ENCODE assay signal across 28 cellular contexts in genomic region chr12:11929714-11930113, GRCh38.
"Had no signal": no experiment of that assay in that cellular context is flagged by ENCODE, and none has a peak within 500 bp of the region (broad histone marks: within the 10 kb centered on the region; RNA-seq: fewer than 3 reads in every experiment).

No MANE protein-coding gene starts in this region.

- H3K36me3 ChIP-seq: gastrocnemius medialis, heart left ventricle, left lung, neutrophil, pancreas, right atrium auricular region, sigmoid colon, stomach, thyroid gland, vagina had no signal

- H3K27me3 ChIP-seq: gastrocnemius medialis, heart left ventricle, hepatocyte, left lung, neutrophil, pancreas, right atrium auricular region, sigmoid colon, stomach, thyroid gland, vagina had no signal

- H3K27me3 Mint-ChIP-seq: naive B cell had no signal

- H3K27ac Mint-ChIP-seq: effector memory CD8-positive, alpha-beta T cell; mesothelial cell of epicardium; stimulated activated effector memory CD8-positive, alpha-beta T cell treated with anti-CD3 and anti-CD28 coated beads, Interleukin-12 subunit alpha, Interleukin-12 subunit beta, amount 100 ng/mL, for 72 hours had no signal

- DNase-seq: effector memory CD8-positive, alpha-beta T cell; foreskin fibroblast; gastrocnemius medialis; heart left ventricle; kidney; left cardiac atrium; left lung; mesenchymal stem cell; mucosa of descending colon; naive B cell; pancreas; sigmoid colon; stimulated activated CD4-positive, alpha-beta T cell treated with anti-CD3 and anti-CD28 coated beads, Interleukin-2, amount 100 ng/mL, for 24 hours; stimulated activated CD4-positive, alpha-beta T cell treated with anti-CD3 and anti-CD28 coated beads, Interleukin-4, amount 100 ng/mL, for 24 hours; stimulated activated naive CD4-positive, alpha-beta T cell treated with Interleukin-2 at 50 U/mL for 16 hours; stomach; thyroid gland; trophoblast cell had no signal

- H3K4me3 Mint-ChIP-seq: effector memory CD8-positive, alpha-beta T cell; mesothelial cell of epicardium; natural killer cell treated with Interleukin-12 subunit alpha and Interleukin-12 subunit beta and Interleukin-15 and Interleukin-18, amount 100 ng/mL, for 72 hours; neural crest cell; stimulated activated effector memory CD8-positive, alpha-beta T cell treated with anti-CD3 and anti-CD28 coated beads, Interleukin-12 subunit alpha, Interleukin-12 subunit beta, amount 100 ng/mL, for 72 hours had no signal

- H3K36me3 Mint-ChIP-seq: mesothelial cell of epicardium; naive B cell; natural killer cell treated with Interleukin-12 subunit alpha and Interleukin-12 subunit beta and Interleukin-15 and Interleukin-18, amount 100 ng/mL, for 72 hours; stimulated activated effector memory CD8-positive, alpha-beta T cell treated with anti-CD3 and anti-CD28 coated beads, Interleukin-12 subunit alpha, Interleukin-12 subunit beta, amount 100 ng/mL, for 72 hours had no signal

- H3K4me1 Mint-ChIP-seq: neural crest cell had no signal

- H3K4me3 ChIP-seq: coronary artery, gastrocnemius medialis, heart left ventricle, hepatocyte, left lung, mucosa of descending colon, pancreas, right atrium auricular region, sigmoid colon, stomach, thyroid gland, vagina had no signal

- FAIRE-seq: endometrium, kidney, pancreas had no signal

- H3K9me3 Mint-ChIP-seq: effector memory CD8-positive, alpha-beta T cell; natural killer cell treated with Interleukin-12 subunit alpha and Interleukin-12 subunit beta and Interleukin-15 and Interleukin-18, amount 100 ng/mL, for 72 hours; neural crest cell; stimulated activated effector memory CD8-positive, alpha-beta T cell treated with anti-CD3 and anti-CD28 coated beads, Interleukin-12 subunit alpha, Interleukin-12 subunit beta, amount 100 ng/mL, for 72 hours had no signal
